ENCODE assay signal across 2 cellular contexts in the genomic region with DNA sequence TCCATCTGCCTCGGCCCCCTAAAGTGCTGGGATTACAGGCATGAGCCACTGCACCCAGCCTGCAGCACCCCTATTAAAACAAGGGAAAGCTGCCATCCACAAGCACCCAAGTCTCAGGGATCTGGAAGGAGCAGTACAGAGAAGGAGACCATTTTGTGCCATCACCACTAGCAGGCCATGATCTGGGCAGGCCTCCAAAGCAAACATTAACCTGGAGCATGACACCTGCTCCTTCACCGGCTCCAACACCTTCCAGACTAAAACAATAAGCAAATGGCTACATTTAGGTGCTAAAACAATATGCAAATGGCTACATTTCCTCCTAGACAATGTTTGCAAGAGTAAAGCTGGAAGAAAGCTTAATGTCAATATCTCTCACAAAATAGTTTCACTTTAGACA.
TF ChIP-seq lines count a peak whose summit lies in the region.

No MANE protein-coding gene starts in this region.

TF ChIP-seq in A549, 52 proteins besides CTCF, POLR2A, EP300 and RAD21:
- TF ChIP-seq MAFK (IDR thresholded peaks at IDR 0.05; ENCODE audit: partially characterized antibody), result no peak

TF ChIP-seq in GM23338, 12 proteins besides CTCF, POLR2A, EP300 and RAD21:
- TF ChIP-seq POLR2AphosphoS5 (IDR thresholded peaks at IDR 0.05; ENCODE audit: low read depth), result no peak
- TF ChIP-seq, protein P1, sequence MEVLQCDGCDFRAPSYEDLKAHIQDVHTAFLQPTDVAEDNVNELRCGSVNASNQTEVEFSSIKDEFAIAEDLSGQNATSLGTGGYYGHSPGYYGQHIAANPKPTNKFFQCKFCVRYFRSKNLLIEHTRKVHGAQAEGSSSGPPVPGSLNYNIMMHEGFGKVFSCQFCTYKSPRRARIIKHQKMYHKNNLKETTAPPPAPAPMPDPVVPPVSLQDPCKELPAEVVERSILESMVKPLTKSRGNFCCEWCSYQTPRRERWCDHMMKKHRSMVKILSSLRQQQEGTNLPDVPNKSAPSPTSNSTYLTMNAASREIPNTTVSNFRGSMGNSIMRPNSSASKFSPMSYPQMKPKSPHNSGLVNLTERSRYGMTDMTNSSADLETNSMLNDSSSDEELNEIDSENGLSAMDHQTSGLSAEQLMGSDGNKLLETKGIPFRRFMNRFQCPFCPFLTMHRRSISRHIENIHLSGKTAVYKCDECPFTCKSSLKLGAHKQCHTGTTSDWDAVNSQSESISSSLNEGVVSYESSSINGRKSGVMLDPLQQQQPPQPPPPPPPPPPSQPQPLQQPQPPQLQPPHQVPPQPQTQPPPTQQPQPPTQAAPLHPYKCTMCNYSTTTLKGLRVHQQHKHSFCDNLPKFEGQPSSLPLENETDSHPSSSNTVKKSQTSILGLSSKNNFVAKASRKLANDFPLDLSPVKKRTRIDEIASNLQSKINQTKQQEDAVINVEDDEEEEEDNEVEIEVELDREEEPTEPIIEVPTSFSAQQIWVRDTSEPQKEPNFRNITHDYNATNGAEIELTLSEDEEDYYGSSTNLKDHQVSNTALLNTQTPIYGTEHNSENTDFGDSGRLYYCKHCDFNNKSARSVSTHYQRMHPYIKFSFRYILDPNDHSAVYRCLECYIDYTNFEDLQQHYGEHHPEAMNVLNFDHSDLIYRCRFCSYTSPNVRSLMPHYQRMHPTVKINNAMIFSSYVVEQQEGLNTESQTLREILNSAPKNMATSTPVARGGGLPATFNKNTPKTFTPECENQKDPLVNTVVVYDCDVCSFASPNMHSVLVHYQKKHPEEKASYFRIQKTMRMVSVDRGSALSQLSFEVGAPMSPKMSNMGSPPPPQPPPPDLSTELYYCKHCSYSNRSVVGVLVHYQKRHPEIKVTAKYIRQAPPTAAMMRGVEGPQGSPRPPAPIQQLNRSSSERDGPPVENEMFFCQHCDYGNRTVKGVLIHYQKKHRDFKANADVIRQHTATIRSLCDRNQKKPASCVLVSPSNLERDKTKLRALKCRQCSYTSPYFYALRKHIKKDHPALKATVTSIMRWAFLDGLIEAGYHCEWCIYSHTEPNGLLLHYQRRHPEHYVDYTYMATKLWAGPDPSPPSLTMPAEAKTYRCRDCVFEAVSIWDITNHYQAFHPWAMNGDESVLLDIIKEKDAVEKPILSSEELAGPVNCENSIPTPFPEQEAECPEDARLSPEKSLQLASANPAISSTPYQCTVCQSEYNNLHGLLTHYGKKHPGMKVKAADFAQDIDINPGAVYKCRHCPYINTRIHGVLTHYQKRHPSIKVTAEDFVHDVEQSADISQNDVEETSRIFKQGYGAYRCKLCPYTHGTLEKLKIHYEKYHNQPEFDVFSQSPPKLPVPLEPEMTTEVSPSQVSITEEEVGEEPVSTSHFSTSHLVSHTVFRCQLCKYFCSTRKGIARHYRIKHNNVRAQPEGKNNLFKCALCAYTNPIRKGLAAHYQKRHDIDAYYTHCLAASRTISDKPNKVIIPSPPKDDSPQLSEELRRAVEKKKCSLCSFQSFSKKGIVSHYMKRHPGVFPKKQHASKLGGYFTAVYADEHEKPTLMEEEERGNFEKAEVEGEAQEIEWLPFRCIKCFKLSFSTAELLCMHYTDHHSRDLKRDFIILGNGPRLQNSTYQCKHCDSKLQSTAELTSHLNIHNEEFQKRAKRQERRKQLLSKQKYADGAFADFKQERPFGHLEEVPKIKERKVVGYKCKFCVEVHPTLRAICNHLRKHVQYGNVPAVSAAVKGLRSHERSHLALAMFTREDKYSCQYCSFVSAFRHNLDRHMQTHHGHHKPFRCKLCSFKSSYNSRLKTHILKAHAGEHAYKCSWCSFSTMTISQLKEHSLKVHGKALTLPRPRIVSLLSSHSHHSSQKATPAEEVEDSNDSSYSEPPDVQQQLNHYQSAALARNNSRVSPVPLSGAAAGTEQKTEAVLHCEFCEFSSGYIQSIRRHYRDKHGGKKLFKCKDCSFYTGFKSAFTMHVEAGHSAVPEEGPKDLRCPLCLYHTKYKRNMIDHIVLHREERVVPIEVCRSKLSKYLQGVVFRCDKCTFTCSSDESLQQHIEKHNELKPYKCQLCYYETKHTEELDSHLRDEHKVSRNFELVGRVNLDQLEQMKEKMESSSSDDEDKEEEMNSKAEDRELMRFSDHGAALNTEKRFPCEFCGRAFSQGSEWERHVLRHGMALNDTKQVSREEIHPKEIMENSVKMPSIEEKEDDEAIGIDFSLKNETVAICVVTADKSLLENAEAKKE (CRISPR knock-in tag; IDR thresholded peaks at IDR 0.05), result no peak
